In genomic region chr3:166283856-166284255, GRCh38 we compare ENCODE assay signal across 14 cellular contexts.
A peak's percentile ranks its signal among the peaks of the same experiment; 100 is the strongest.
DNase-seq lines count a peak whose midpoint lies in the region; ATAC-seq, FAIRE-seq and TF ChIP-seq lines count a peak whose summit lies in the region.
"Had no signal": no experiment of that assay in that cellular context is flagged by ENCODE, and none has a peak within 500 bp of the region (broad histone marks: within the 10 kb centered on the region; RNA-seq: fewer than 3 reads in every experiment).

No MANE protein-coding gene starts in this region.

- no peak for FAIRE-seq in astrocyte (lab: Jason Lieb, UNC)
- FAIRE-seq: RCC 7860 had no signal

- peak overlapping the region; percentile 6 for H3K27ac Mint-ChIP-seq in astrocyte (ENCODE audit: unreplicated experiment)
- no peak overlapping the region for H3K27ac Mint-ChIP-seq in natural killer cell
- H3K27ac Mint-ChIP-seq: activated naive CD4-positive, alpha-beta T cell treated with anti-CD3 and anti-CD28 coated beads for 36 hours; HFFc6 had no signal

- H3K79me2 ChIP-seq in astrocyte (ENCODE audit: insufficient read depth, low read length): no peaks in the 10 kb centered on the region

- TF ChIP-seq POLR2A in NB4 (IDR thresholded peaks at IDR 0.05; ENCODE audit: extremely low read depth, insufficient read length) (no peak), GM18505 (IDR thresholded peaks at IDR 0.05; ENCODE audit: borderline replicate concordance, extremely low read depth, insufficient read depth, insufficient read length) (no peak)

- H3K36me3 ChIP-seq in astrocyte (ENCODE audit: insufficient read depth, low read length) (no peaks in the 10 kb centered on the region), tibial artery (no peaks in the 10 kb centered on the region), upper lobe of right lung (no peaks in the 10 kb centered on the region)
- H3K36me3 ChIP-seq: right lobe of liver had no signal

- peak overlapping the region; percentile 81 for H3K4me2 ChIP-seq in astrocyte (ENCODE audit: low read length)

- peak overlapping the region; percentile 3 for H3K4me3 ChIP-seq in NB4 (ENCODE audit: low read depth, low read length)
- peak overlapping the region; percentile 50 for H3K4me3 ChIP-seq in astrocyte (ENCODE audit: insufficient read depth, low read depth, low read length)
- H3K4me3 ChIP-seq in tibial artery: peak overlapping the region; percentile 3 to 6
- H3K4me3 ChIP-seq in upper lobe of right lung: no peak overlapping the region
- H3K4me3 ChIP-seq: right lobe of liver had no signal

- peak overlapping the region; percentile 66 for H3K9ac ChIP-seq in astrocyte (ENCODE audit: low read length)

- no peak overlapping the region for H3K4me3 Mint-ChIP-seq in astrocyte (ENCODE audit: unreplicated experiment)
- no peak overlapping the region for H3K4me3 Mint-ChIP-seq in natural killer cell
- H3K4me3 Mint-ChIP-seq: activated naive CD4-positive, alpha-beta T cell treated with anti-CD3 and anti-CD28 coated beads for 36 hours; HFFc6 had no signal

- no peaks in the 10 kb centered on the region for H3K36me3 Mint-ChIP-seq in astrocyte (ENCODE audit: low read depth, unreplicated experiment)
- H3K36me3 Mint-ChIP-seq in natural killer cell: peaks cover 6% of the 10 kb centered on the region

- H3K4me1 Mint-ChIP-seq in astrocyte (ENCODE audit: low read depth, unreplicated experiment): peaks cover 19% of the 10 kb centered on the region
- H3K4me1 Mint-ChIP-seq in natural killer cell: no peaks in the 10 kb centered on the region

- H3K27me3 Mint-ChIP-seq in astrocyte (ENCODE audit: low read depth, unreplicated experiment) (no peaks in the 10 kb centered on the region), natural killer cell (ENCODE audit: low read depth in 2 of 2) (no peaks in the 10 kb centered on the region)

- peak; percentile 62 for DNase-seq in NB4 (ENCODE audit: low read depth)
- peak; percentile 92 for DNase-seq in astrocyte (ENCODE audit: low read depth)
- DNase-seq in glomerular endothelial cell (ENCODE audit: extremely low read depth, low read depth, low spot score): peak; percentile 47
- peak in 1 of 2 donors; percentile 21 for DNase-seq in tibial artery
- DNase-seq in natural killer cell: no peak
- DNase-seq in upper lobe of right lung: no peak
- no peak for DNase-seq in hepatic stellate cell (ENCODE audit: low spot score)
- DNase-seq: activated CD4-positive, alpha-beta T cell treated with anti-CD3 and anti-CD28 coated beads for 1 hour; activated naive CD4-positive, alpha-beta T cell treated with anti-CD3 and anti-CD28 coated beads for 36 hours; HFFc6; left ventricle myocardium superior; right lobe of liver had no signal

- no peaks in the 10 kb centered on the region for H4K20me1 ChIP-seq in astrocyte (ENCODE audit: insufficient read depth, low read length)

- ATAC-seq in GM18505 (IDR thresholded peaks at IDR 0.05; ENCODE audit: unreplicated experiment) (no peak), natural killer cell (no peak), upper lobe of right lung (no peak)
- ATAC-seq: left ventricle myocardium superior, right lobe of liver had no signal

- peak overlapping the region; percentile 20 for H2AFZ ChIP-seq in astrocyte (ENCODE audit: low read depth, low read length)

- H3K9me3 Mint-ChIP-seq in astrocyte (ENCODE audit: unreplicated experiment) (no peaks in the 10 kb centered on the region), natural killer cell (peaks cover 14 to 33% of the 10 kb centered on the region in 2 donors)

- TF ChIP-seq CTCF in NB4 (IDR thresholded peaks at IDR 0.05; ENCODE audit: low read depth, low read length) (no peak), astrocyte (IDR thresholded peaks at IDR 0.05; ENCODE audit: insufficient read depth, low read depth, low read length) (no peak), tibial artery (IDR thresholded peaks at IDR 0.05) (no peak), natural killer cell (IDR thresholded peaks at IDR 0.05) (no peak), upper lobe of right lung (IDR thresholded peaks at IDR 0.05) (no peak)

- intact Hi-C loops in tibial artery (cut with DNase I; ENCODE audit: low total_unique reads) (no loop called here), natural killer cell (cut with micrococcal nuclease) (no loop called here), upper lobe of right lung (cut with DNase I) (no loop called here)

- H3K27ac ChIP-seq in astrocyte (ENCODE audit: low read depth, low read length) (peak overlapping the region; percentile 59), tibial artery (no peak overlapping the region), upper lobe of right lung (no peak overlapping the region)
- H3K27ac ChIP-seq: right lobe of liver had no signal

- H3K9me3 ChIP-seq in astrocyte (ENCODE audit: insufficient read depth, low read depth, low read length): no peaks in the 10 kb centered on the region
- H3K9me3 ChIP-seq in tibial artery: no peaks in the 10 kb centered on the region
- H3K9me3 ChIP-seq in upper lobe of right lung: no peaks in the 10 kb centered on the region
- H3K9me3 ChIP-seq: right lobe of liver had no signal

- H3K27me3 ChIP-seq in astrocyte (ENCODE audit: insufficient read depth, low read length): no peaks in the 10 kb centered on the region
- H3K27me3 ChIP-seq in tibial artery: no peaks in the 10 kb centered on the region
- no peaks in the 10 kb centered on the region for H3K27me3 ChIP-seq in upper lobe of right lung
- H3K27me3 ChIP-seq: right lobe of liver had no signal

- no peaks in the 10 kb centered on the region for H3K4me1 ChIP-seq in astrocyte (ENCODE audit: insufficient read depth, low read length)
- H3K4me1 ChIP-seq in tibial artery: no peaks in the 10 kb centered on the region
- H3K4me1 ChIP-seq in upper lobe of right lung: no peaks in the 10 kb centered on the region
- H3K4me1 ChIP-seq: right lobe of liver had no signal

Comparison
In these comparisons a context has a peak if more than half of its experiments do, and no peak if none do; other contexts are left out.
1. DNase-seq: peak in NB4 (single experiment), astrocyte (single experiment) and glomerular endothelial cell (single experiment); none in natural killer cell (single experiment), upper lobe of right lung (single experiment) and hepatic stellate cell (single experiment).